ENCODE assay signal across 12 cellular contexts in genomic region chr7:105352922-105353668, GRCh38. TPM values are rescaled to one million over a fixed set of nuclear protein-coding genes. Genes with fewer than 3 reads are reported as not detected.
DNase-seq lines count a peak whose midpoint lies in the region; ATAC-seq and TF ChIP-seq lines count a peak whose summit lies in the region.
"Had no signal": no experiment of that assay in that cellular context is flagged by ENCODE, and none has a peak within 500 bp of the region (broad histone marks: within the 10 kb centered on the region; RNA-seq: fewer than 3 reads in every experiment).

No MANE protein-coding gene starts in this region.

- no peak overlapping the region for H3K4me2 ChIP-seq in hepatocyte
- H3K4me2 ChIP-seq: GM23338 had no signal

- H3K27me3 Mint-ChIP-seq in activated CD8-positive, alpha-beta memory T cell treated with anti-CD3 and anti-CD28 coated beads, Interleukin-2, amount 10 ng/mL, durations not matched to agents 7 days and 5 days, result no peaks in the 10 kb centered on the region
- no peaks in the 10 kb centered on the region for H3K27me3 Mint-ChIP-seq in activated CD8-positive, alpha-beta T cell treated with anti-CD3 and anti-CD28 coated beads for 36 hours

- DNase-seq in activated CD8-positive, alpha-beta memory T cell treated with anti-CD3 and anti-CD28 coated beads, Interleukin-2, amount 10 ng/mL, durations not matched to agents 7 days and 5 days, result no peak
- DNase-seq in activated CD8-positive, alpha-beta memory T cell treated with anti-CD3 and anti-CD28 coated beads, Interleukin-2, amount 50 U/mL, for 4 hours, result no peak
- DNase-seq in activated CD8-positive, alpha-beta T cell treated with anti-CD3 and anti-CD28 coated beads for 36 hours, result no peak
- DNase-seq in hepatocyte (ENCODE audit: low spot score) (no peak), BE2C (no peak), mesenteric fat pad (ENCODE audit: low spot score) (no peak)
- DNase-seq: NCI-H345 had no signal

- H3K27ac ChIP-seq in hepatocyte (peak overlapping the region; percentile 84), subcutaneous abdominal adipose tissue (ENCODE audit: low read depth, low read length) (peak overlapping the region; percentile 73)

- H3K36me3 ChIP-seq in hepatocyte (replicated peaks; ENCODE audit: insufficient read depth, low read depth) (no peaks in the 10 kb centered on the region), subcutaneous abdominal adipose tissue (ENCODE audit: control insufficient read depth in 5 of 5, insufficient read depth in 5 of 5, low read length in 5 of 5) (no peaks in the 10 kb centered on the region), BE2C (no peaks in the 10 kb centered on the region)
- H3K36me3 ChIP-seq: vagina had no signal

- no peaks in the 10 kb centered on the region for H3K9me3 ChIP-seq in hepatocyte (ENCODE audit: low read depth)
- H3K9me3 ChIP-seq in subcutaneous abdominal adipose tissue (ENCODE audit: control insufficient read depth in 5 of 5, low read length in 5 of 5), result no peaks in the 10 kb centered on the region
- H3K9me3 ChIP-seq in BE2C, result no peaks in the 10 kb centered on the region
- H3K9me3 ChIP-seq: A549, vagina had no signal

- no peak overlapping the region for H3K9ac ChIP-seq in subcutaneous abdominal adipose tissue (ENCODE audit: low read length in 5 of 5)

- H3K9me2 ChIP-seq in hepatocyte (replicated peaks; ENCODE audit: insufficient read depth), result no peaks in the 10 kb centered on the region

- intact Hi-C loops in activated CD8-positive, alpha-beta T cell treated with anti-CD3 and anti-CD28 coated beads for 36 hours (cut with micrococcal nuclease), result loop anchor here (5.0 kb wide), 1 partner anchor 56 kb away; no protein-coding TSS in a partner anchor

- POLR2A ChIA-PET in activated CD8-positive, alpha-beta T cell treated with anti-CD3 and anti-CD28 coated beads for 36 hours (lab: Charles Lee), result interaction anchor here (0.6 to 1.2 kb wide), 6 partner anchors 29 to 344 kb away, joined by 3 to 6 read pairs (median 3); partner anchors contain the start of gene RINT1

- no peak overlapping the region for H2AFZ ChIP-seq in hepatocyte
- H2AFZ ChIP-seq: GM23338 had no signal

- no peak overlapping the region for H3K4me3 Mint-ChIP-seq in activated CD8-positive, alpha-beta memory T cell treated with anti-CD3 and anti-CD28 coated beads, Interleukin-2, amount 10 ng/mL, durations not matched to agents 7 days and 5 days
- no peak overlapping the region for H3K4me3 Mint-ChIP-seq in activated CD8-positive, alpha-beta T cell treated with anti-CD3 and anti-CD28 coated beads for 36 hours
- H3K4me3 Mint-ChIP-seq: GM23338 had no signal

- H3K79me2 ChIP-seq in hepatocyte, result peaks cover 88% of the 10 kb centered on the region

- peaks cover 3% of the 10 kb centered on the region for H3K36me3 Mint-ChIP-seq in activated CD8-positive, alpha-beta memory T cell treated with anti-CD3 and anti-CD28 coated beads, Interleukin-2, amount 10 ng/mL, durations not matched to agents 7 days and 5 days
- H3K36me3 Mint-ChIP-seq in activated CD8-positive, alpha-beta T cell treated with anti-CD3 and anti-CD28 coated beads for 36 hours (ENCODE audit: low read depth), result no peaks in the 10 kb centered on the region

- H3K4me3 ChIP-seq in hepatocyte (no peak overlapping the region), subcutaneous abdominal adipose tissue (ENCODE audit: low read depth in 1 of 5, low read length in 5 of 5) (no peak overlapping the region), BE2C (ENCODE audit: low read depth, low read length) (no peak overlapping the region)
- H3K4me3 ChIP-seq: A549, GM23338, vagina had no signal

- peaks cover 15% of the 10 kb centered on the region for H3K4me1 ChIP-seq in hepatocyte (ENCODE audit: insufficient read depth)
- peaks cover 4 to 34% (median 30%) of the 10 kb centered on the region in 5 donors for H3K4me1 ChIP-seq in subcutaneous abdominal adipose tissue (ENCODE audit: control insufficient read depth in 5 of 5, insufficient read depth in 5 of 5, low read length in 5 of 5)
- no peaks in the 10 kb centered on the region for H3K4me1 ChIP-seq in BE2C

- CTCF ChIA-PET in activated CD8-positive, alpha-beta memory T cell treated with anti-CD3 and anti-CD28 coated beads, Interleukin-2, amount 10 ng/mL, durations not matched to agents 7 days and 5 days (lab: Charles Lee), result interaction anchor here (1.3 to 2.0 kb wide), 2 partner anchors 11 to 13 kb away, joined by 3 to 4 read pairs; no protein-coding TSS in a partner anchor
- CTCF ChIA-PET in activated CD8-positive, alpha-beta T cell treated with anti-CD3 and anti-CD28 coated beads for 36 hours (lab: Charles Lee), result interaction anchor here (1.3 to 1.5 kb wide), 2 partner anchors 34 to 178 kb away, joined by 4 to 6 read pairs; no protein-coding TSS in a partner anchor

- H3K27ac Mint-ChIP-seq in activated CD8-positive, alpha-beta memory T cell treated with anti-CD3 and anti-CD28 coated beads, Interleukin-2, amount 10 ng/mL, durations not matched to agents 7 days and 5 days, result peak overlapping the region; percentile 92
- peak overlapping the region; percentile 93 for H3K27ac Mint-ChIP-seq in activated CD8-positive, alpha-beta T cell treated with anti-CD3 and anti-CD28 coated beads for 36 hours

- no peaks in the 10 kb centered on the region for H3K9me3 Mint-ChIP-seq in activated CD8-positive, alpha-beta memory T cell treated with anti-CD3 and anti-CD28 coated beads, Interleukin-2, amount 10 ng/mL, durations not matched to agents 7 days and 5 days (ENCODE audit: low read depth)
- no peaks in the 10 kb centered on the region for H3K9me3 Mint-ChIP-seq in activated CD8-positive, alpha-beta T cell treated with anti-CD3 and anti-CD28 coated beads for 36 hours
- H3K9me3 Mint-ChIP-seq: GM23338 had no signal

- H4K20me1 ChIP-seq in hepatocyte (ENCODE audit: insufficient read depth, poor library complexity, severe bottlenecking), result peaks cover 10% of the 10 kb centered on the region

- TF ChIP-seq CTCF in activated CD8-positive, alpha-beta T cell treated with anti-CD3 and anti-CD28 coated beads for 36 hours (IDR thresholded peaks at IDR 0.05), result no peak
- TF ChIP-seq CTCF in hepatocyte (IDR thresholded peaks at IDR 0.05; ENCODE audit: poor library complexity) (no peak), BE2C (IDR thresholded peaks at IDR 0.05; ENCODE audit: low read depth, low read length) (no peak)

- H3K4me1 Mint-ChIP-seq in activated CD8-positive, alpha-beta memory T cell treated with anti-CD3 and anti-CD28 coated beads, Interleukin-2, amount 10 ng/mL, durations not matched to agents 7 days and 5 days, result peaks cover 45% of the 10 kb centered on the region
- peaks cover 52% of the 10 kb centered on the region for H3K4me1 Mint-ChIP-seq in activated CD8-positive, alpha-beta T cell treated with anti-CD3 and anti-CD28 coated beads for 36 hours (ENCODE audit: low read depth)

- 81% methylated on average over 4 of the region's 4 CpGs for WGBS in hepatocyte (ENCODE audit: low lambda C conversion rate, missing lambda C conversion rate)

- no peak for ATAC-seq in activated CD8-positive, alpha-beta memory T cell treated with anti-CD3 and anti-CD28 coated beads, Interleukin-2, amount 10 ng/mL, durations not matched to agents 7 days and 5 days
- ATAC-seq in activated CD8-positive, alpha-beta T cell treated with anti-CD3 and anti-CD28 coated beads for 36 hours, result no peak
- no peak for ATAC-seq in HG02610 (IDR thresholded peaks at IDR 0.05; ENCODE audit: unreplicated experiment)
- ATAC-seq: GM23338 had no signal

- H3K27me3 ChIP-seq in hepatocyte (no peaks in the 10 kb centered on the region), subcutaneous abdominal adipose tissue (ENCODE audit: control insufficient read depth in 5 of 5, insufficient read depth in 4 of 5, low read length in 5 of 5) (no peaks in the 10 kb centered on the region), BE2C (no peaks in the 10 kb centered on the region)
- H3K27me3 ChIP-seq: vagina had no signal

RNA-seq across cellular contexts. Expression of gene SRPK2, which starts 35.6 kb away (rescaled TPM):
- 10 to 100 TPM; 40.4 to 41.2 TPM for total RNA-seq in activated CD8-positive, alpha-beta memory T cell treated with anti-CD3 and anti-CD28 coated beads, Interleukin-2, amount 10 ng/mL, durations not matched to agents 7 days and 5 days
- total RNA-seq in activated CD8-positive, alpha-beta T cell treated with anti-CD3 and anti-CD28 coated beads for 36 hours, result 10 to 100 TPM; 32.9 to 33.5 TPM
- 31.1 and 46.1 TPM in 2 replicates for total RNA-seq in hepatocyte
- polyA plus RNA-seq in hepatocyte, result 41.4 and 45.1 TPM in 2 replicates
- 28.6 TPM for polyA plus RNA-seq in BE2C (2012; ENCODE audit: insufficient read depth, insufficient read length, low read depth)
- 42.5 TPM for total RNA-seq in mesenteric fat pad
